ENCODE assay signal across 30 cellular contexts in genomic region chr14:31657917-31658316, GRCh38.
"Had no signal": no experiment of that assay in that cellular context is flagged by ENCODE, and none has a peak within 500 bp of the region (broad histone marks: within the 10 kb centered on the region; RNA-seq: fewer than 3 reads in every experiment).

No MANE protein-coding gene starts in this region.

- H3K9ac ChIP-seq: KMS-11 had no signal

- H3K36me3 ChIP-seq: adrenal gland, breast epithelium had no signal

- H3K4me1 ChIP-seq: adrenal gland, body of pancreas, breast epithelium had no signal

- H3K4me2 ChIP-seq: KMS-11, PC-9 had no signal

- H2AFZ ChIP-seq: PC-9 had no signal

- H3K4me3 ChIP-seq: adrenal gland, body of pancreas, breast epithelium, PC-9 had no signal

- H3K27ac ChIP-seq: adrenal gland, body of pancreas, breast epithelium, KMS-11, PC-9, RWPE1 had no signal

- ATAC-seq: activated CD4-positive, alpha-beta T cell treated with anti-CD3 and anti-CD28 coated beads for 36 hours; activated CD4-positive, CD25-positive, alpha-beta regulatory T cell treated with anti-CD3 and anti-CD28 coated beads, Interleukin-2, amount 50 U/mL, for 24 hours; activated CD8-positive, alpha-beta T cell treated with anti-CD3 and anti-CD28 coated beads, Interleukin-2, amount 10 ng/mL, durations not matched to agents 7 days and 5 days; body of pancreas; Right ventricle myocardium inferior; WTC11 had no signal

- H3K9me3 ChIP-seq: adrenal gland had no signal

- DNase-seq: activated CD4-positive, alpha-beta T cell treated with anti-CD3 and anti-CD28 coated beads for 36 hours; activated CD4-positive, alpha-beta T cell treated with anti-CD3 and anti-CD28 coated beads, Interleukin-2, amount 10 ng/mL, durations not matched to agents 7 days and 5 days; activated CD4-positive, alpha-beta T cell treated with anti-CD3 and anti-CD28 coated beads, Interleukin-2, amount 50 U/mL, for 48 hours; activated CD8-positive, alpha-beta T cell treated with anti-CD3 and anti-CD28 coated beads, Interleukin-2, amount 10 ng/mL, durations not matched to agents 7 days and 5 days; activated gamma-delta T cell; activated naive CD4-positive, alpha-beta T cell treated with Interleukin-2 at 50 U/mL for 16 hours; activated naive CD8-positive, alpha-beta T cell treated with anti-CD3 and anti-CD28 coated beads, Interleukin-2, amount 10 ng/mL, durations not matched to agents 7 days and 5 days; activated T-cell treated with anti-CD3 and anti-CD28 coated beads, Interleukin-2, amount 50 U/mL, for 24 hours; adrenal gland; body of pancreas; caudate nucleus; cerebellar nuclear complex; NCI-H1092 treated with DMSO at 0.1 percent for 48 hours; NCI-H1417; NCI-H146; NCI-H187; NCI-H2029 treated with DMSO at 0.1 percent for 48 hours; NCI-H2107; NCI-H226; NCI-H524 treated with DMSO at 0.1 percent for 48 hours; NK-92 treated with Interleukin-12 subunit alpha and Interleukin-12 subunit beta, amount 100 ng/mL, for 24 hours; PC-9; SIG-M5; T1000 had no signal

- H3K27me3 ChIP-seq: adrenal gland, body of pancreas, breast epithelium had no signal
